In genomic region chr20:36773123-36773547, GRCh38 we compare ENCODE assay signal across 8 cellular contexts. TPM values are rescaled to one million over a fixed set of nuclear protein-coding genes. Genes with fewer than 3 reads are reported as not detected.
DNase-seq lines count a peak whose midpoint lies in the region; ATAC-seq and TF ChIP-seq lines count a peak whose summit lies in the region.

No MANE protein-coding gene starts in this region.

- no peak overlapping the region for H2BK15ac ChIP-seq in H9 (ENCODE audit: low read depth, low read length)

- no peak overlapping the region for H2BK5ac ChIP-seq in H9 (ENCODE audit: insufficient read length, low read length)

- no peak overlapping the region for H3K23ac ChIP-seq in H9 (ENCODE audit: insufficient read length, low read depth, low read length)

- H2BK12ac ChIP-seq in H9 (ENCODE audit: insufficient read length, low read depth, low read length): no peak overlapping the region

- H3K23me2 ChIP-seq in H9 (ENCODE audit: insufficient read length, low read depth, low read length, poor library complexity, severe bottlenecking): peaks cover 11% of the 10 kb centered on the region

- H3K4me2 ChIP-seq in BLaER1 (peak overlapping the region; percentile 99), H9 (ENCODE audit: insufficient read depth, insufficient read length, low read length) (peak overlapping the region; percentile 93)

- H4K5ac ChIP-seq in H9 (ENCODE audit: insufficient read length, low read depth, low read length): no peak overlapping the region

- no peaks in the 10 kb centered on the region for H3K79me2 ChIP-seq in H9 (ENCODE audit: insufficient read depth, low read length)

- peak overlapping the region; percentile 97 for H3K18ac ChIP-seq in H9 (ENCODE audit: insufficient read length, low read depth, low read length)

- intact Hi-C loops in spleen (cut with DNase I; ENCODE audit: low total_unique reads): no loop called here

- H3K9me3 ChIP-seq in BLaER1: no peaks in the 10 kb centered on the region
- H3K9me3 ChIP-seq in H9 (ENCODE audit: control insufficient read depth, low read depth, low read length): no peaks in the 10 kb centered on the region
- no peaks in the 10 kb centered on the region for H3K9me3 ChIP-seq in spleen

- no peaks in the 10 kb centered on the region; the same call in 1 of the 2 replicates for H3K27me3 Mint-ChIP-seq in H9 (ENCODE audit: low read depth)

- H3K14ac ChIP-seq in H9 (ENCODE audit: insufficient read depth, low read length): peak overlapping the region; percentile 98

- TF ChIP-seq POLR2A in spleen (IDR thresholded peaks at IDR 0.05): no peak

- peaks cover 8% of the 10 kb centered on the region; the same call in 1 of the 2 replicates for H4K20me1 ChIP-seq in BLaER1
- no peaks in the 10 kb centered on the region for H4K20me1 ChIP-seq in H9 (ENCODE audit: control insufficient read depth, insufficient read depth, insufficient read length)

- H3K27me3 ChIP-seq in BLaER1 (no peaks in the 10 kb centered on the region), H9 (ENCODE audit: insufficient read depth, low read length) (no peaks in the 10 kb centered on the region), spleen (replicated peaks in 1 of 7) (no peaks in the 10 kb centered on the region)

- peak overlapping the region; percentile 87 for H3K4me3 ChIP-seq in BLaER1
- peak overlapping the region; percentile 38 to 88 (median 78) for H3K4me3 ChIP-seq in spleen

- H3K4me1 Mint-ChIP-seq in H9: peaks cover 23 to 24% of the 10 kb centered on the region in 2 experiments

- H3K9me3 Mint-ChIP-seq in H9: peaks cover 0 to 1% of the 10 kb centered on the region in 2 experiments; a peak in 2 of 5 replicates

- peaks cover 0 to 22% (median 18%) of the 10 kb centered on the region in 3 experiments for H3K36me3 Mint-ChIP-seq in H9 (ENCODE audit: insufficient read depth in 1 of 3, low read depth in 3 of 3)

- H2AFZ ChIP-seq in H9 (ENCODE audit: low read length): no peak overlapping the region

- no peak for TF ChIP-seq CTCF in H9 (conservative IDR thresholded peaks at IDR 0.05)
- no peak for TF ChIP-seq CTCF in VCaP (conservative IDR thresholded peaks at IDR 0.05)
- no peak for TF ChIP-seq CTCF in spleen (IDR thresholded peaks at IDR 0.05 in 8 of 11, conservative IDR thresholded peaks at IDR 0.05 in 3 of 11)

- H3K79me1 ChIP-seq in H9 (ENCODE audit: insufficient read depth, low read depth, low read length, poor library complexity, severe bottlenecking): no peaks in the 10 kb centered on the region

- no peak overlapping the region for H3K56ac ChIP-seq in H9 (ENCODE audit: insufficient read length, low read depth, low read length)

- H3K4me1 ChIP-seq in BLaER1 (peaks cover 55% of the 10 kb centered on the region), H9 (ENCODE audit: insufficient read depth, low read length) (no peaks in the 10 kb centered on the region; the same call in 1 of the 2 replicates), spleen (peaks cover 7 to 57% (median 28%) of the 10 kb centered on the region in 6 donors)

- peak overlapping the region; percentile 85 to 92 for H3K4me3 Mint-ChIP-seq in H9

- no peak overlapping the region for H3T11ph ChIP-seq in H9 (ENCODE audit: low read length)

- no CpG with 5 or more reads among the region's 19 CpGs for WGBS in H9 (ENCODE audit: extremely low coverage, insufficient read length, low lambda C conversion rate)
- WGBS in spleen, 5 donors: 2 to 16% (median 5%) methylated on average over 5 to 19 of the region's 19 CpGs

- H3K4ac ChIP-seq in H9 (ENCODE audit: low read depth, low read length): no peak overlapping the region

- H3K36me3 ChIP-seq in BLaER1 (peaks cover 27% of the 10 kb centered on the region), spleen (peaks cover 0 to 25% (median 3%) of the 10 kb centered on the region in 6 donors)

- no peak overlapping the region for H4K8ac ChIP-seq in H9 (replicated peaks; ENCODE audit: insufficient read length, low read depth, low read length)

- H3K27ac Mint-ChIP-seq in H9: peak overlapping the region in 2 of 3 experiments; percentile 82 to 99; a peak in 4 of 7 replicates

- no peak overlapping the region for H2BK120ac ChIP-seq in H9 (ENCODE audit: low read depth, low read length, poor library complexity, severe bottlenecking)

- no peak for ATAC-seq in HG02642 (IDR thresholded peaks at IDR 0.05; ENCODE audit: poor library complexity, unreplicated experiment)

- DNase-seq in H9 (no peak), germinal center (ENCODE audit: low spot score) (peak; percentile 18), spleen (no peak), NCI-H2196 treated with DMSO at 0.1 percent for 48 hours (lab: John Stamatoyannopoulos, UW; ENCODE audit: unreplicated experiment) (no peak), epidermal melanocyte (ENCODE audit: insufficient read length, low spot score) (no peak)

- no peak overlapping the region for H4K91ac ChIP-seq in H9 (ENCODE audit: insufficient read length, low read depth, low read length)

- H3K27ac ChIP-seq in BLaER1 (peak overlapping the region; percentile 87), H9 (ENCODE audit: insufficient read length, low read depth, low read length) (no peak overlapping the region), VCaP (peak overlapping the region; percentile 97), spleen (peak overlapping the region; percentile 88 to 96 (median 92))

- no peak overlapping the region for H2BK20ac ChIP-seq in H9 (ENCODE audit: low read depth, low read length, poor library complexity, severe bottlenecking)

- peak overlapping the region; percentile 96 for H3K9ac ChIP-seq in BLaER1
- H3K9ac ChIP-seq in H9 (ENCODE audit: extremely low read depth, insufficient read length, low read length): peak overlapping the region; percentile 88

- H2AK5ac ChIP-seq in H9 (ENCODE audit: insufficient read length, low read length): no peak overlapping the region

RNA-seq across cellular contexts. Expression of gene DSN1, which starts 0.4 kb away (rescaled TPM):
- total RNA-seq in H9 (2021) (20.6 and 22.8 TPM in 2 replicates), spleen (10 to 100 TPM in 4 of 7 donors, 1 to 10 TPM in 3; 8.6 to 16.7 (median 10.5) TPM)
- 10 to 100 TPM; 12.6 to 16.6 (median 15.7) TPM for polyA plus RNA-seq in spleen

RNA-seq across cellular contexts. Expression of gene NDRG3, which starts 27.2 kb away (rescaled TPM):
- total RNA-seq in H9 (2021) (22.4 and 23.6 TPM in 2 replicates), spleen (10 to 100 TPM; 26.8 to 32.0 (median 28.1) TPM)
- polyA plus RNA-seq in spleen: 10 to 100 TPM; 15.5 to 22.5 (median 17.6) TPM
